12 cellular contexts compared by ENCODE assay signal in genomic region chr6:16200231-16200941, GRCh38. TPM values are rescaled to one million over a fixed set of nuclear protein-coding genes. Genes with fewer than 3 reads are reported as not detected.
DNase-seq lines count a peak whose midpoint lies in the region; ATAC-seq, FAIRE-seq and TF ChIP-seq lines count a peak whose summit lies in the region.
"Had no signal": no experiment of that assay in that cellular context is flagged by ENCODE, and none has a peak within 500 bp of the region (broad histone marks: within the 10 kb centered on the region; RNA-seq: fewer than 3 reads in every experiment).

No MANE protein-coding gene starts in this region.

- no peaks in the 10 kb centered on the region for H3K79me1 ChIP-seq in mesenchymal stem cell (replicated peaks; ENCODE audit: low read length, poor library complexity, severe bottlenecking)

- H2BK120ac ChIP-seq in mesenchymal stem cell (ENCODE audit: low read depth, low read length) = peak overlapping the region; percentile 61

- H3K79me2 ChIP-seq in K562 (ENCODE audit: control insufficient read depth, insufficient read depth, low read length) = no peaks in the 10 kb centered on the region

- H2AK5ac ChIP-seq in mesenchymal stem cell (ENCODE audit: low read length, severe bottlenecking) = no peak overlapping the region

- H4K20me1 ChIP-seq in K562 (replicated peaks; ENCODE audit: control insufficient read depth, insufficient read depth, low read length) = no peaks in the 10 kb centered on the region

- intact Hi-C loops in K562 (cut with micrococcal nuclease) = loop anchor here (10.0 kb wide), 1 partner anchor 946 kb away; no protein-coding TSS in a partner anchor

- TF ChIP-seq EP300 in K562 (IDR thresholded peaks at IDR 0.05; ENCODE audit: low read length) = no peak

- H4K8ac ChIP-seq in mesenchymal stem cell (ENCODE audit: low read length) = peak overlapping the region; percentile 30

- H3K4ac ChIP-seq in mesenchymal stem cell (ENCODE audit: low read depth in 1 of 2, low read length in 2 of 2) = no peak overlapping the region

- in situ Hi-C loops in K562 (cut with MboI) = no loop called here

- H3K23ac ChIP-seq in mesenchymal stem cell (ENCODE audit: low read length in 2 of 2) = no peak overlapping the region

- peak overlapping the region in 1 of 2 experiments; percentile 38 for H2BK12ac ChIP-seq in mesenchymal stem cell (ENCODE audit: low read length in 2 of 2)

- no peaks in the 10 kb centered on the region for H3K9me1 ChIP-seq in K562 (ENCODE audit: control insufficient read depth, insufficient read depth, low read length)

- H3K36me3 ChIP-seq in K562 (ENCODE audit: control insufficient read depth, insufficient read depth, low read length) (no peaks in the 10 kb centered on the region), mesenchymal stem cell (ENCODE audit: control insufficient read depth in 1 of 2, insufficient read depth in 2 of 2, low read depth in 1 of 2, low read length in 2 of 2) (no peaks in the 10 kb centered on the region), thoracic aorta (no peaks in the 10 kb centered on the region)

- WGBS in K562 (ENCODE audit: insufficient coverage, low coverage, missing lambda C conversion rate) = 63% methylated on average over 19 of the region's 19 CpGs
- WGBS in mesenchymal stem cell = 69% methylated on average over 19 of the region's 19 CpGs

- no peak for FAIRE-seq in K562 (lab: Jason Lieb, UNC)

- H3K4me3 ChIP-seq in K562 = no peak overlapping the region
- peak overlapping the region in 1 of 2 experiments; percentile 72 for H3K4me3 ChIP-seq in mesenchymal stem cell (ENCODE audit: insufficient read depth in 1 of 2, low read depth in 1 of 2, low read length in 2 of 2)
- peak overlapping the region; percentile 59 for H3K4me3 ChIP-seq in thoracic aorta

- H3K4me2 ChIP-seq in K562 (ENCODE audit: insufficient read depth, low read length) = no peak overlapping the region; the same call in 1 of the 2 replicates
- H3K4me2 ChIP-seq in mesenchymal stem cell (ENCODE audit: low read length, poor library complexity, severe bottlenecking) = no peak overlapping the region

- no peak overlapping the region for H3K14ac ChIP-seq in mesenchymal stem cell (ENCODE audit: low read length in 2 of 2)

- H3K9me3 ChIP-seq in K562 (replicated peaks; ENCODE audit: control insufficient read depth, insufficient read depth, low read depth, low read length) (no peaks in the 10 kb centered on the region), mesenchymal stem cell (ENCODE audit: control insufficient read depth, low read length) (no peaks in the 10 kb centered on the region), thoracic aorta (no peaks in the 10 kb centered on the region)

- no peak for TF ChIP-seq CTCF in K562 (IDR thresholded peaks at IDR 0.05 in 2 of 3, conservative IDR thresholded peaks at IDR 0.05 in 1 of 3; ENCODE audit: insufficient read depth in 2 of 3, low read depth in 1 of 3, low read length in 3 of 3)
- no peak for TF ChIP-seq CTCF in thoracic aorta (IDR thresholded peaks at IDR 0.05)

- POLR2A ChIA-PET in K562 (lab: Yijun Ruan, JAX) = interaction anchor here (0.5 to 1.0 kb wide), 8 partner anchors 9 to 358 kb away, joined by 3 to 5 read pairs (median 4); no protein-coding TSS in a partner anchor

- CTCF ChIA-PET in K562 (lab: Yijun Ruan, JAX; ENCODE audit: low intra/inter-chr PET ratio) = interaction anchor here (0.6 to 1.8 kb wide), 2 partner anchors 241 to 509 kb away, joined by 3 to 5 read pairs; no protein-coding TSS in a partner anchor

- no peak for TF ChIP-seq POLR2A in K562 (conservative IDR thresholded peaks at IDR 0.05)

- no peak overlapping the region for H2BK15ac ChIP-seq in mesenchymal stem cell (ENCODE audit: low read depth, poor library complexity, severe bottlenecking)

- no peaks in the 10 kb centered on the region; a peak in 1 of 5 replicates for H3K27me3 ChIP-seq in K562 (ENCODE audit: control insufficient read depth in 2 of 2, insufficient read depth in 2 of 2, low read length in 2 of 2)
- peaks cover 0 to 3% of the 10 kb centered on the region in 2 experiments for H3K27me3 ChIP-seq in mesenchymal stem cell (ENCODE audit: control insufficient read depth in 1 of 2, insufficient read depth in 1 of 2, low read length in 2 of 2)
- no peaks in the 10 kb centered on the region for H3K27me3 ChIP-seq in thoracic aorta (replicated peaks; ENCODE audit: insufficient read depth)

- H3K27ac ChIP-seq in K562 (ENCODE audit: extremely low read depth, low read depth, low read length) (no peak overlapping the region), mesenchymal stem cell (ENCODE audit: low read length, poor library complexity, severe bottlenecking) (no peak overlapping the region), thoracic aorta (peak overlapping the region; percentile 67 to 79)
- H3K27ac ChIP-seq: 22Rv1 had no signal

- peak overlapping the region in 1 of 2 experiments; percentile 33; a peak in 1 of 4 replicates for H3K9ac ChIP-seq in K562 (ENCODE audit: insufficient read depth in 1 of 2, low read depth in 2 of 2, low read length in 2 of 2)
- H3K9ac ChIP-seq in mesenchymal stem cell (ENCODE audit: low read length) = peak overlapping the region; percentile 61

- ATAC-seq in K562 = peak; percentile 41; the same call in 1 of the 3 replicates
- ATAC-seq in thoracic aorta (ENCODE audit: insufficient number of reproducible peaks, low FRiP score, low read depth) = no peak
- no peak for ATAC-seq in GM18873 (IDR thresholded peaks at IDR 0.05; ENCODE audit: low FRiP score, unreplicated experiment)
- ATAC-seq in GM21367 (IDR thresholded peaks at IDR 0.05; ENCODE audit: unreplicated experiment) = no peak
- ATAC-seq: activated T-cell treated with anti-CD3 and anti-CD28 coated beads, Interleukin-2, amount 50 U/mL, for 4 hours had no signal

- H2AFZ ChIP-seq in K562 (ENCODE audit: low read depth, low read length) (peak overlapping the region; percentile 52), mesenchymal stem cell (ENCODE audit: low read depth, low read length) (no peak overlapping the region)

- peak; percentile 52 for DNase-seq in DMS 273 (lab: John Stamatoyannopoulos, UW; ENCODE audit: unreplicated experiment)
- no peak for DNase-seq in DMS 273 treated with DMSO at 0.1 percent for 48 hours (lab: John Stamatoyannopoulos, UW)
- DNase-seq in K562 (ENCODE audit: extremely low read depth in 1 of 4, low spot score in 3 of 4) = no peak
- DNase-seq in mesenchymal stem cell = peak; percentile 19
- no peak for DNase-seq in thoracic aorta (ENCODE audit: low spot score)
- DNase-seq in activated CD4-positive, alpha-beta T cell treated with anti-CD3 and anti-CD28 coated beads, Interleukin-2, amount 50 U/mL, for 48 hours = no peak
- DNase-seq: activated T-cell treated with anti-CD3 and anti-CD28 coated beads, Interleukin-2, amount 50 U/mL, for 4 hours; Kasumi-1; T1000 had no signal

- no peak overlapping the region for H2BK5ac ChIP-seq in mesenchymal stem cell (ENCODE audit: low read depth, low read length, poor library complexity, severe bottlenecking)

- TF ChIP-seq RAD21 in K562 (CRISPR knock-in tag; conservative IDR thresholded peaks at IDR 0.05 in 1 of 2, IDR thresholded peaks at IDR 0.05 in 1 of 2) = no peak

- no TSS peak for BruUV-seq in K562 (replicated peaks; lab: Mats Ljungman, UMichigan)

- H4K91ac ChIP-seq in mesenchymal stem cell (ENCODE audit: low read length) = peak overlapping the region; percentile 56

- H3K4me1 ChIP-seq in K562 (replicated peaks in 1 of 2; ENCODE audit: control insufficient read depth in 2 of 2, insufficient read depth in 2 of 2, low read length in 2 of 2) = peaks cover 5 to 8% of the 10 kb centered on the region in 2 experiments; a peak in 4 of 5 replicates
- H3K4me1 ChIP-seq in mesenchymal stem cell (ENCODE audit: control insufficient read depth, insufficient read depth, low read depth, low read length) = peaks cover 3% of the 10 kb centered on the region
- peaks cover 9 to 41% of the 10 kb centered on the region in 2 donors for H3K4me1 ChIP-seq in thoracic aorta (ENCODE audit: control insufficient read depth in 1 of 2, low read depth in 2 of 2)

- H3K18ac ChIP-seq in mesenchymal stem cell (ENCODE audit: low read depth in 1 of 2, low read length in 2 of 2) = no peak overlapping the region

TF ChIP-seq in K562, 482 proteins besides CTCF, POLR2A, EP300 and RAD21 (continues in another document):
- TF ChIP-seq, protein P1, sequence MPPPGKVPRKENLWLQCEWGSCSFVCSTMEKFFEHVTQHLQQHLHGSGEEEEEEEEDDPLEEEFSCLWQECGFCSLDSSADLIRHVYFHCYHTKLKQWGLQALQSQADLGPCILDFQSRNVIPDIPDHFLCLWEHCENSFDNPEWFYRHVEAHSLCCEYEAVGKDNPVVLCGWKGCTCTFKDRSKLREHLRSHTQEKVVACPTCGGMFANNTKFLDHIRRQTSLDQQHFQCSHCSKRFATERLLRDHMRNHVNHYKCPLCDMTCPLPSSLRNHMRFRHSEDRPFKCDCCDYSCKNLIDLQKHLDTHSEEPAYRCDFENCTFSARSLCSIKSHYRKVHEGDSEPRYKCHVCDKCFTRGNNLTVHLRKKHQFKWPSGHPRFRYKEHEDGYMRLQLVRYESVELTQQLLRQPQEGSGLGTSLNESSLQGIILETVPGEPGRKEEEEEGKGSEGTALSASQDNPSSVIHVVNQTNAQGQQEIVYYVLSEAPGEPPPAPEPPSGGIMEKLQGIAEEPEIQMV (tag; conservative IDR thresholded peaks at IDR 0.05; ENCODE audit: low read depth) = no peak
- TF ChIP-seq IRF2 (CRISPR knock-in tag; IDR thresholded peaks at IDR 0.05) (no peak), ZNF695 (CRISPR knock-in tag; IDR thresholded peaks at IDR 0.05) (no peak), SIN3B (IDR thresholded peaks at IDR 0.05; ENCODE audit: low read depth) (no peak)

RNA-seq across cellular contexts. Expression of gene GMPR, which starts 38.0 kb away (rescaled TPM):
- 58.9 and 89.1 TPM in 2 replicates for total RNA-seq in K562 (2011; cell fraction: chromatin; rRNA removed; ENCODE audit: low replicate concordance)
- 52.6 and 53.0 TPM in 2 replicates for total RNA-seq in K562 (2011; cell fraction: nucleolus; rRNA removed)
- 58.1 and 58.7 TPM in 2 replicates for total RNA-seq in K562 (2011; cell fraction: nucleoplasm; rRNA removed)
- total RNA-seq in K562 (2014; rRNA removed) = 42.5 and 46.2 TPM in 2 replicates
- 34.1 and 34.6 TPM in 2 replicates for total RNA-seq in K562 (2014; rRNA removed; fragmentation: Illumina TruSeq; extraction: Trizol)
- total RNA-seq in K562 (2015; rRNA removed; fragmentation: Illumina TruSeq; extraction: Trizol) = 52.9 and 53.5 TPM in 2 replicates
- total RNA-seq in K562 (2021) = 64.1 and 73.7 TPM in 2 replicates
- polyA plus RNA-seq in K562 (2011; rRNA removed) = 66.7 and 72.1 TPM in 2 replicates
- polyA plus RNA-seq in K562 (2011; cell fraction: cytosol; rRNA removed) = 97.7 and 111 TPM in 2 replicates
- 50.2 and 57.5 TPM in 2 replicates for polyA plus RNA-seq in K562 (2011; cell fraction: nucleus; rRNA removed)
- polyA plus RNA-seq in K562 (2012) = 80.2 and 117 TPM in 2 replicates
- polyA plus RNA-seq in K562 (2014; fragmentation: Illumina TruSeq; extraction: Trizol) = 83.7 and 85.6 TPM in 2 replicates
- polyA plus RNA-seq in K562 (2014; fragmentation: Nextera tagmentation; extraction: Ambion mirVana) = 10 to 100 TPM; 42.0 to 47.8 TPM
- 45.6 and 49.8 TPM in 2 replicates for polyA plus RNA-seq in K562 (2014; rRNA removed)
- polyA minus RNA-seq in K562 (2011; rRNA and poly(A)+ RNA removed) = 82.0 and 85.1 TPM in 2 replicates
- polyA minus RNA-seq in K562 (2011; cell fraction: cytosol; rRNA and poly(A)+ RNA removed) = 38.0 and 45.0 TPM in 2 replicates
- 26.5 and 45.9 TPM in 2 replicates for polyA minus RNA-seq in K562 (2011; cell fraction: nucleus; rRNA and poly(A)+ RNA removed)
- polyA plus RNA-seq in mesenchymal stem cell (2013, experiment 1 of 2) = 23.7 TPM
- polyA plus RNA-seq in mesenchymal stem cell (2013, experiment 2 of 2) = 26.0 TPM
- total RNA-seq in thoracic aorta = 10 to 100 TPM; 17.0 to 62.1 TPM

Comparison
In these comparisons a context has a peak if more than half of its experiments do, and no peak if none do; other contexts are left out.
1. DNase-seq: peak in DMS 273 (single experiment) and mesenchymal stem cell (single experiment); none in DMS 273 treated with DMSO at 0.1 percent for 48 hours (single experiment), K562 (0 of 4), thoracic aorta (single experiment) and activated CD4-positive, alpha-beta T cell treated with anti-CD3 and anti-CD28 coated beads, Interleukin-2, amount 50 U/mL, for 48 hours (0 of 2).
2. H3K27ac ChIP-seq: peak in thoracic aorta (2 of 2); none in K562 (single experiment) and mesenchymal stem cell (single experiment).